17 cellular contexts compared by ENCODE assay signal in genomic region chr2:60476206-60476946, GRCh38.
A peak's percentile ranks its signal among the peaks of the same experiment; 100 is the strongest.
DNase-seq lines count a peak whose midpoint lies in the region; ATAC-seq, FAIRE-seq and TF ChIP-seq lines count a peak whose summit lies in the region.
"Had no signal": no experiment of that assay in that cellular context is flagged by ENCODE, and none has a peak within 500 bp of the region (broad histone marks: within the 10 kb centered on the region; RNA-seq: fewer than 3 reads in every experiment).

No MANE protein-coding gene starts in this region.

- H2BK20ac ChIP-seq in H1 (ENCODE audit: low read length) = 0 out of 2 replicates have a peak overlapping the region, but pooled peaks have one; percentile 9

- H3K4me3 ChIP-seq in HUES48 (ENCODE audit: low read depth, low read length) (peak overlapping the region; percentile 10; the same call in 1 of the 2 replicates), H1 (ENCODE audit: extremely low read depth in 1 of 4, insufficient read depth in 2 of 4, low read depth in 3 of 4, low read length in 4 of 4) (peak overlapping the region in 1 of 4 experiments; percentile 20; a peak in 1 of 8 replicates), small intestine (ENCODE audit: low read depth in 1 of 2, low read length in 2 of 2) (no peak overlapping the region)
- H3K4me3 ChIP-seq: BLaER1 treated with 17β-estradiol and CSF1 and Interleukin-3, amounts not matched to agents 10 nM and 100 nM; vagina had no signal

- H3K4me1 ChIP-seq in HUES48 (ENCODE audit: control insufficient read depth, insufficient read depth, low read length) (peaks cover 83% of the 10 kb centered on the region), H1 (replicated peaks in 1 of 4; ENCODE audit: control insufficient read depth in 3 of 4, insufficient read depth in 4 of 4, low read length in 3 of 4) (peaks cover 22 to 52% (median 45%) of the 10 kb centered on the region in 4 experiments), small intestine (ENCODE audit: control insufficient read depth in 2 of 2, insufficient read depth in 1 of 2, low read depth in 1 of 2, low read length in 1 of 2) (peaks cover 5% of the 10 kb centered on the region in 2 donors)

- no peak for TF ChIP-seq CTCF in H1 (IDR thresholded peaks at IDR 0.05; ENCODE audit: control extremely low read depth in 1 of 3, insufficient read depth in 1 of 3, low read depth in 1 of 3, low read length in 3 of 3)

- no peak overlapping the region for H3K27ac ChIP-seq in HUES48 (ENCODE audit: low read depth, low read length)
- no peak overlapping the region for H3K27ac ChIP-seq in H1 (ENCODE audit: low read depth, low read length)
- H3K27ac ChIP-seq in small intestine (ENCODE audit: low read depth in 1 of 2, low read length in 1 of 2) = peak overlapping the region; percentile 24 to 41
- H3K27ac ChIP-seq: vagina had no signal

- no peak for TF ChIP-seq RAD21 in H1 (IDR thresholded peaks at IDR 0.05 in 1 of 2, conservative IDR thresholded peaks at IDR 0.05 in 1 of 2; ENCODE audit: low read depth in 2 of 2, low read length in 2 of 2)

- H4K5ac ChIP-seq in H1 (ENCODE audit: insufficient read length, low read depth, low read length) = no peak overlapping the region

- H3K9me3 ChIP-seq in HUES48 (ENCODE audit: control insufficient read depth, insufficient read depth, low read length) (no peaks in the 10 kb centered on the region), H1 (ENCODE audit: insufficient read depth in 2 of 2, low read depth in 1 of 2, low read length in 1 of 2) (no peaks in the 10 kb centered on the region), small intestine (ENCODE audit: control insufficient read depth, low read depth) (no peaks in the 10 kb centered on the region)
- H3K9me3 ChIP-seq: BLaER1 treated with 17β-estradiol and CSF1 and Interleukin-3, amounts not matched to agents 10 nM and 100 nM; vagina had no signal

- H3K79me2 ChIP-seq in H1 (ENCODE audit: control insufficient read depth in 1 of 2, insufficient read depth in 2 of 2, low read length in 2 of 2) = peaks cover 9 to 78% of the 10 kb centered on the region in 2 experiments

- DNase-seq in NCI-H2029 treated with DMSO at 0.1 percent for 48 hours (lab: John Stamatoyannopoulos, UW) (peak; percentile 37), H1 (ENCODE audit: low read depth in 1 of 2, low spot score in 2 of 2) (no peak), small intestine (peak; percentile 82), NCI-H82 (lab: John Stamatoyannopoulos, UW) (no peak), DMS 273 (lab: John Stamatoyannopoulos, UW; ENCODE audit: unreplicated experiment) (no peak)
- DNase-seq: activated CD4-positive, alpha-beta T cell treated with anti-CD3 and anti-CD28 coated beads for 48 hours; activated T-cell treated with anti-CD3 and anti-CD28 coated beads, Interleukin-2, amount 50 U/mL, for 1 hour; caudate nucleus; effector memory CD8-positive, alpha-beta T cell; HCEC 1CT; mesenchymal stem cell; NCI-H1436 had no signal

- WGBS in H1 (ENCODE audit: extremely low coverage in 1 of 2, insufficient coverage in 1 of 2, insufficient read length in 1 of 2, insufficient replicate concordance in 2 of 2, low coverage in 1 of 2, low lambda C conversion rate in 2 of 2, missing lambda C conversion rate in 1 of 2), 2 experiments = 62% methylated on average over 2 of the region's 2 CpGs; no CpG with 5 or more reads in 1 of the 2 experiments
- WGBS in small intestine, 3 donors = 16 to 55% (median 45%) methylated on average over 2 of the region's 2 CpGs

- H4K91ac ChIP-seq in H1 (replicated peaks; ENCODE audit: insufficient read length, low read length) = no peak overlapping the region

- FAIRE-seq in H1 (lab: Jason Lieb, UNC) (no peak), small intestine (lab: Jason Lieb, UNC) (no peak)

- H3K56ac ChIP-seq in H1 (replicated peaks; ENCODE audit: insufficient read length, low read depth, low read length) = no peak overlapping the region

- H2BK5ac ChIP-seq in H1 (ENCODE audit: low read depth, low read length) = no peak overlapping the region

- 0 out of 2 replicates have a peak overlapping the region, but pooled peaks have one; percentile 76 for H2BK15ac ChIP-seq in H1 (ENCODE audit: low read length)

- H2BK12ac ChIP-seq in H1 (ENCODE audit: low read depth, low read length) = peak overlapping the region; percentile 72; the same call in 1 of the 2 replicates

- no peak overlapping the region for H3K4ac ChIP-seq in H1 (replicated peaks; ENCODE audit: insufficient read length, low read depth, low read length)

- H3K9ac ChIP-seq in HUES48 (ENCODE audit: low read depth, low read length) (no peak overlapping the region), H1 (replicated peaks in 1 of 4; ENCODE audit: extremely low read depth in 1 of 4, low read depth in 3 of 4, low read length in 3 of 4) (no peak overlapping the region)
- H3K9ac ChIP-seq: BLaER1 treated with 17β-estradiol and CSF1 and Interleukin-3, amounts not matched to agents 10 nM and 100 nM had no signal

- TF ChIP-seq POLR2A in H1 (IDR thresholded peaks at IDR 0.05; ENCODE audit: control extremely low read depth in 1 of 2, low read depth in 2 of 2, low read length in 2 of 2) = no peak

- H2AK5ac ChIP-seq in H1 (ENCODE audit: low read depth, low read length) = peak overlapping the region; percentile 75; the same call in 1 of the 2 replicates

- CTCF ChIA-PET in H1 (lab: Charles Lee; ENCODE audit: partially characterized antibody) = interaction anchor here (0.5 to 2.9 kb wide), 6 partner anchors 10 to 154 kb away, joined by 3 to 9 read pairs (median 4); no protein-coding TSS in a partner anchor

- H3K4me2 ChIP-seq in H1 (ENCODE audit: insufficient read depth in 1 of 2, low read depth in 2 of 2, low read length in 2 of 2) = peak overlapping the region; percentile 43 to 52
- H3K4me2 ChIP-seq: BLaER1 treated with 17β-estradiol and CSF1 and Interleukin-3, amounts not matched to agents 10 nM and 100 nM had no signal

- peaks cover under 1% of the 10 kb centered on the region for H3K36me3 ChIP-seq in HUES48 (ENCODE audit: control insufficient read depth, insufficient read depth, low read length)
- H3K36me3 ChIP-seq in H1 (ENCODE audit: control insufficient read depth in 2 of 4, insufficient read depth in 4 of 4, low read length in 3 of 4) = peaks cover 0 to 9% (median 0%) of the 10 kb centered on the region in 4 experiments; a peak in 2 of 8 replicates
- no peaks in the 10 kb centered on the region for H3K36me3 ChIP-seq in small intestine (ENCODE audit: control insufficient read depth in 2 of 2, insufficient read depth in 2 of 2, low read length in 2 of 2)
- H3K36me3 ChIP-seq: vagina had no signal

- H4K8ac ChIP-seq in H1 (ENCODE audit: extremely low read depth, insufficient read depth, low read length) = no peak overlapping the region

- H3K79me1 ChIP-seq in H1 (ENCODE audit: low read depth, low read length) = peaks cover 15% of the 10 kb centered on the region

- H2AFZ ChIP-seq in H1 (ENCODE audit: low read length) = no peak overlapping the region

- no peak overlapping the region for H3K14ac ChIP-seq in H1 (ENCODE audit: insufficient read length)

- H3K18ac ChIP-seq in H1 (ENCODE audit: extremely low read depth, low read length) = peak overlapping the region; percentile 67

- POLR2A ChIA-PET in H1 (lab: Charles Lee; ENCODE audit: partially characterized antibody) = interaction anchor here (0.8 to 2.1 kb wide), 6 partner anchors 9 to 73 kb away, joined by 3 to 10 read pairs (median 4); no protein-coding TSS in a partner anchor

- TF ChIP-seq EP300 in H1 (IDR thresholded peaks at IDR 0.05; ENCODE audit: borderline replicate concordance in 1 of 2, low read depth in 2 of 2, low read length in 2 of 2) = no peak

- H3K23ac ChIP-seq in H1 (ENCODE audit: insufficient read length) = no peak overlapping the region

- no peak overlapping the region for H2BK120ac ChIP-seq in H1 (replicated peaks; ENCODE audit: low read depth, low read length)

- H4K20me1 ChIP-seq in H1 (replicated peaks in 1 of 2; ENCODE audit: control insufficient read depth in 1 of 2, insufficient read depth in 2 of 2, low read length in 2 of 2) = peaks cover 21 to 27% of the 10 kb centered on the region in 2 experiments

- no peak for ATAC-seq in GM19397 (IDR thresholded peaks at IDR 0.05; ENCODE audit: unreplicated experiment)
- ATAC-seq: activated naive CD4-positive, alpha-beta T cell treated with anti-CD3 and anti-CD28 coated beads, Interleukin-2, amount 50 U/mL, for 72 hours; effector memory CD8-positive, alpha-beta T cell had no signal

- no peaks in the 10 kb centered on the region; the same call in 1 of the 2 replicates for H3K23me2 ChIP-seq in H1 (ENCODE audit: low read depth, low read length)

- peaks cover 23% of the 10 kb centered on the region for H3K27me3 ChIP-seq in HUES48 (ENCODE audit: control insufficient read depth, insufficient read depth, low read length)
- peaks cover 0 to 2% (median under 1%) of the 10 kb centered on the region in 4 experiments; a peak in 4 of 7 replicates for H3K27me3 ChIP-seq in H1 (replicated peaks in 1 of 4; ENCODE audit: control insufficient read depth in 3 of 4, extremely low read depth in 1 of 4, insufficient read depth in 3 of 4, low read length in 3 of 4)
- no peaks in the 10 kb centered on the region for H3K27me3 ChIP-seq in small intestine (ENCODE audit: control insufficient read depth in 2 of 2, insufficient read depth in 2 of 2, low read length in 2 of 2)
- H3K27me3 ChIP-seq: BLaER1 treated with 17β-estradiol and CSF1 and Interleukin-3, amounts not matched to agents 10 nM and 100 nM; vagina had no signal

TF ChIP-seq in H1, 55 proteins besides CTCF, POLR2A, EP300 and RAD21 (continues in another document):
- TF ChIP-seq NANOG (IDR thresholded peaks at IDR 0.05; ENCODE audit: insufficient read depth, low read depth, low read length, poor library complexity, severe bottlenecking) (peak; percentile 80), SAP30 (IDR thresholded peaks at IDR 0.05; ENCODE audit: insufficient read depth, insufficient replicate concordance, low read length) (no peak)

Comparison
In these comparisons a context has a peak if more than half of its experiments do, and no peak if none do; other contexts are left out.
1. H3K27ac ChIP-seq: peak in small intestine (2 of 2); none in HUES48 (single experiment) and H1 (single experiment).
2. DNase-seq: peak in NCI-H2029 treated with DMSO at 0.1 percent for 48 hours (single experiment) and small intestine (single experiment); none in H1 (0 of 2), NCI-H82 (single experiment) and DMS 273 (single experiment).